Comparison of ENCODE assay signal across 10 cellular contexts in the genomic region with DNA sequence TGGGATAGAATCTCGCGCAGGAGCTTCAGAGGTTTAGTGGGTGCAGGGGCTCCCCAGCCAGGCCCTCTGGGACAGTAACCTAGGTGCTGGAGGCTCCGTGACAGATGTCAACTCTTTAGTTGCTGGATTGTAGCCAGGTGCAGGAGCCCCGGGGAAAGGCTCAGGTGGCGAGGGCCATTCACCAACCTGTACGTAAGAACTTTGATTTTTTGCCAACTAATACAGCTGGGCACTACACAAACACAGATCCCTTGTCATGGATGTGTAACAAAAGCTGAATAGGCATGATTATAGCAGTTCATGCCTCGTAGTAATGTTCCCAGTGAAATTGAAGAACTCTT.
A peak's percentile ranks its signal among the peaks of the same experiment; 100 is the strongest.
DNase-seq lines count a peak whose midpoint lies in the region; ATAC-seq and TF ChIP-seq lines count a peak whose summit lies in the region.
"Had no signal": no experiment of that assay in that cellular context is flagged by ENCODE, and none has a peak within 500 bp of the region (broad histone marks: within the 10 kb centered on the region; RNA-seq: fewer than 3 reads in every experiment).

No MANE protein-coding gene starts in this region.

- H4K20me1 ChIP-seq in Karpas-422 (ENCODE audit: insufficient read depth, low read depth, low read length) = no peaks in the 10 kb centered on the region

- no peak overlapping the region for H3K4me3 ChIP-seq in Karpas-422 (ENCODE audit: low read length)
- H3K4me3 ChIP-seq in colonic mucosa = no peak overlapping the region

- intact Hi-C loops in CD14-positive monocyte (cut with micrococcal nuclease) = loop anchor here in 1 of 2 donors (10.0 kb wide), 4 partner anchors 125 to 1245 kb away; no protein-coding TSS in a partner anchor
- intact Hi-C loops in colonic mucosa (cut with DNase I) = loop anchor here (10.0 kb wide), 1 partner anchor 1245 kb away; no protein-coding TSS in a partner anchor

- peak; percentile 67 for TF ChIP-seq CTCF in CD14-positive monocyte (IDR thresholded peaks at IDR 0.05)
- TF ChIP-seq CTCF in colonic mucosa (IDR thresholded peaks at IDR 0.05) = peak; percentile 19

- H3K36me3 Mint-ChIP-seq in CD14-positive monocyte = no peaks in the 10 kb centered on the region

- H3K9me3 ChIP-seq in Karpas-422 (ENCODE audit: low read length) = no peaks in the 10 kb centered on the region
- H3K9me3 ChIP-seq in colonic mucosa = no peaks in the 10 kb centered on the region

- H3K36me3 ChIP-seq in Karpas-422 (ENCODE audit: insufficient read depth, low read length) (no peaks in the 10 kb centered on the region), colonic mucosa (no peaks in the 10 kb centered on the region)
- H3K36me3 ChIP-seq: brain microvascular endothelial cell had no signal

- H3K4me1 Mint-ChIP-seq in CD14-positive monocyte = peaks cover 5% of the 10 kb centered on the region

- no peak overlapping the region for H3K27ac Mint-ChIP-seq in CD14-positive monocyte

- no peak overlapping the region for H2AFZ ChIP-seq in Karpas-422 (ENCODE audit: low read length)

- no peaks in the 10 kb centered on the region for H3K9me2 ChIP-seq in Karpas-422 (replicated peaks; ENCODE audit: insufficient read depth, low read length)

- H3K9ac ChIP-seq in Karpas-422 (ENCODE audit: low read length) (no peak overlapping the region), colonic mucosa (ENCODE audit: low read depth in 2 of 2, low read length in 2 of 2) (no peak overlapping the region)

- H3K4me1 ChIP-seq in Karpas-422 (ENCODE audit: low read length) = peaks cover 3% of the 10 kb centered on the region; the same call in 1 of the 2 replicates
- H3K4me1 ChIP-seq in colonic mucosa = no peaks in the 10 kb centered on the region

- H3K27ac ChIP-seq in Karpas-422 (ENCODE audit: low read length) (no peak overlapping the region), colonic mucosa (no peak overlapping the region)
- H3K27ac ChIP-seq: brain microvascular endothelial cell had no signal

- H3K9me3 Mint-ChIP-seq in CD14-positive monocyte = no peaks in the 10 kb centered on the region
- H3K9me3 Mint-ChIP-seq: activated T-cell treated with anti-CD3 and anti-CD28 coated beads, Interleukin-2, amount 50 U/mL, for 4 hours had no signal

- H3K79me2 ChIP-seq in Karpas-422 (ENCODE audit: low read length) = no peaks in the 10 kb centered on the region

- H3K27me3 ChIP-seq in Karpas-422 (ENCODE audit: low read length) (no peaks in the 10 kb centered on the region), colonic mucosa (no peaks in the 10 kb centered on the region)
- H3K27me3 ChIP-seq: brain microvascular endothelial cell had no signal

- H3K27me3 Mint-ChIP-seq in CD14-positive monocyte (ENCODE audit: low read depth in 3 of 3) = peaks cover 3 to 12% (median 5%) of the 10 kb centered on the region in 3 donors

- DNase-seq in CD14-positive monocyte (ENCODE audit: low spot score) = no peak
- peak; percentile 48 for DNase-seq in Karpas-422
- peak; percentile 99 for DNase-seq in NCI-H345 (lab: John Stamatoyannopoulos, UW)
- DNase-seq in colonic mucosa = no peak
- DNase-seq in activated CD4-positive, CD25-positive, alpha-beta regulatory T cell treated with anti-CD3 and anti-CD28 coated beads, Interleukin-2, amount 50 U/mL, for 72 hours = no peak

- no peak overlapping the region for H3K4me2 ChIP-seq in Karpas-422 (ENCODE audit: low read depth, low read length, poor library complexity, severe bottlenecking)

- ATAC-seq in GM21360 (IDR thresholded peaks at IDR 0.05; ENCODE audit: unreplicated experiment) = no peak
- ATAC-seq in HG02870 (IDR thresholded peaks at IDR 0.05; ENCODE audit: unreplicated experiment) = no peak
- no peak for ATAC-seq in GM21723 (IDR thresholded peaks at IDR 0.05; ENCODE audit: unreplicated experiment)

- no peak overlapping the region for H3K4me3 Mint-ChIP-seq in CD14-positive monocyte
- H3K4me3 Mint-ChIP-seq: activated T-cell treated with anti-CD3 and anti-CD28 coated beads, Interleukin-2, amount 50 U/mL, for 4 hours had no signal

Comparison
In these comparisons a context has a peak if more than half of its experiments do, and no peak if none do; other contexts are left out.
1. DNase-seq: peak in Karpas-422 (single experiment) and NCI-H345 (single experiment); none in CD14-positive monocyte (single experiment), colonic mucosa (single experiment) and activated CD4-positive, CD25-positive, alpha-beta regulatory T cell treated with anti-CD3 and anti-CD28 coated beads, Interleukin-2, amount 50 U/mL, for 72 hours (single experiment).